ENCODE assay signal across 10 cellular contexts in the genomic region with DNA sequence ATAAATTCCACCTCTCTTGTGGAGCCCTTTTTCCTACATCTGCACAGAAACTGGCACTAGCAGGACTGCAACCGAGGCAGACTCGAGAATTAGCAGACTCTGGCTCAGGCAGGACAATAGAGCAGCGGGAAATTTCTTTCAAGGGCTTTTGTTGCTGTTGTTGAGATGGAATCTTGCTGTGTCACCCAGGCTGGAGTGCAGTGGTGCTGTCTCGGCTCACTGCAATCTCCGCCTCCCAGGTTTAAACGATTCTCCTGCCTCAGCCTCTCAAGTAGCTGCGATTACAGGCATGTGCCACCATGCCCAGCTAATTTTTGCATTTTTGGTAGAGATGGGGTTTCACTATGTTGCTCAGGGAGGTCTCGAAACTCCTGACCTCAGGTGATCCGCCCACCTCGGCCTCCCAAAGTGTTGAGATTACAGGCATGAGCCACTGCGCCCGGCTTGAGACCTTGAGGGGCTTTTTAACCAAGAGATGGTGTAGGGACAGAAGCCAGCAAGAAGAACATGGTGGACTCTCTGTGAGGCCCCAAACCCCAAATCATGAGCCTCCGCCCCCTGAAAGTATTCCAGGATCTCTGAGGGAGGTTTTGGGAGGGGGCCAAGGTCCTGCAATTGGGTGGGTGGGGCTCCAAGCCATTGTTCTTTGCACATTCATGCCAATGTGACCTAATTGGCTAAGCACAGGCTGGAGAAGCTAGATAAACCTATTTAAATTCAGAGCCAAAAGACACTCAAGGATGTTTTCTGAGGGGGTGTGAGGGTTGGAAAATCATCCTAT. TPM values are rescaled to one million over a fixed set of nuclear protein-coding genes. Genes with fewer than 3 reads are reported as not detected.
DNase-seq lines count a peak whose midpoint lies in the region; ATAC-seq and TF ChIP-seq lines count a peak whose summit lies in the region.
"Had no signal": no experiment of that assay in that cellular context is flagged by ENCODE, and none has a peak within 500 bp of the region (broad histone marks: within the 10 kb centered on the region; RNA-seq: fewer than 3 reads in every experiment).

No MANE protein-coding gene starts in this region.

- no peak overlapping the region for H3K4me3 Mint-ChIP-seq in activated T-cell treated with anti-CD3 and anti-CD28 coated beads, Interleukin-2, amount 50 U/mL, for 24 hours

- ATAC-seq in left cardiac atrium (no peak), HG03045 (IDR thresholded peaks at IDR 0.05; ENCODE audit: unreplicated experiment) (no peak)

- no peaks in the 10 kb centered on the region for H3K36me3 Mint-ChIP-seq in activated T-cell treated with anti-CD3 and anti-CD28 coated beads, Interleukin-2, amount 50 U/mL, for 24 hours (ENCODE audit: low read depth)

- DNase-seq in left cardiac atrium: peak; percentile 35
- DNase-seq in cardiac septum (ENCODE audit: low spot score): no peak
- peak; percentile 16 for DNase-seq in NCI-H774 (lab: John Stamatoyannopoulos, UW)
- DNase-seq in fibroblast of the aortic adventitia (ENCODE audit: low read depth): peak; percentile 46
- DNase-seq in RPMI8226: no peak
- DNase-seq in activated T-cell treated with anti-CD3 and anti-CD28 coated beads, Interleukin-2, amount 50 U/mL, for 24 hours: no peak
- DNase-seq in NCI-H82 treated with DMSO at 0.1 percent for 48 hours (lab: John Stamatoyannopoulos, UW; ENCODE audit: unreplicated experiment): no peak
- DNase-seq: T-helper 9 cell had no signal

- no peak overlapping the region for H3K27ac Mint-ChIP-seq in activated T-cell treated with anti-CD3 and anti-CD28 coated beads, Interleukin-2, amount 50 U/mL, for 24 hours

- TF ChIP-seq CTCF in fibroblast of the aortic adventitia (IDR thresholded peaks at IDR 0.05; ENCODE audit: insufficient read depth, low read length): no peak

- H3K4me1 Mint-ChIP-seq in activated T-cell treated with anti-CD3 and anti-CD28 coated beads, Interleukin-2, amount 50 U/mL, for 24 hours (ENCODE audit: low read depth): peaks cover 2% of the 10 kb centered on the region

- H3K4me3 ChIP-seq in fibroblast of the aortic adventitia (ENCODE audit: low read depth, low read length): no peak overlapping the region
- H3K4me3 ChIP-seq: ovary had no signal

- no peaks in the 10 kb centered on the region for H3K9me3 Mint-ChIP-seq in activated T-cell treated with anti-CD3 and anti-CD28 coated beads, Interleukin-2, amount 50 U/mL, for 24 hours

- intact Hi-C loops in left cardiac atrium (cut with DNase I) (loop anchor here (1.0 to 5.0 kb wide), 2 partner anchors 53 to 54 kb away; no protein-coding TSS in a partner anchor), cardiac septum (cut with DNase I) (loop anchor here (1.0 kb wide), 1 partner anchor 54 kb away; no protein-coding TSS in a partner anchor)

- H3K27me3 Mint-ChIP-seq in activated T-cell treated with anti-CD3 and anti-CD28 coated beads, Interleukin-2, amount 50 U/mL, for 24 hours: peaks cover 2% of the 10 kb centered on the region

RNA-seq across cellular contexts. Expression of gene EPCAM, which starts 34.6 kb away (rescaled TPM):
- total RNA-seq in left cardiac atrium (under 1 TPM; 0.12 to 0.89 TPM), cardiac septum (0.19 TPM), fibroblast of the aortic adventitia (ENCODE audit: low replicate concordance) (not detected in 2 replicates)

Comparison
In these comparisons a context has a peak if more than half of its experiments do, and no peak if none do; other contexts are left out.
1. DNase-seq: peak in left cardiac atrium (single experiment), NCI-H774 (single experiment) and fibroblast of the aortic adventitia (single experiment); none in cardiac septum (single experiment), RPMI8226 (single experiment), activated T-cell treated with anti-CD3 and anti-CD28 coated beads, Interleukin-2, amount 50 U/mL, for 24 hours (single experiment) and NCI-H82 treated with DMSO at 0.1 percent for 48 hours (single experiment).